In genomic region chr20:40276291-40276690, GRCh38 we compare ENCODE assay signal across 1 cellular context.
TF ChIP-seq lines count a peak whose summit lies in the region.

No MANE protein-coding gene starts in this region.

TF ChIP-seq in SK-N-SH, 30 proteins besides CTCF, POLR2A, EP300 and RAD21 (continued from another document):
- no peak for TF ChIP-seq RXRA (IDR thresholded peaks at IDR 0.05; ENCODE audit: borderline replicate concordance, low read depth)
- TF ChIP-seq ZBTB33 (IDR thresholded peaks at IDR 0.05; ENCODE audit: borderline replicate concordance, low read depth), result no peak
- TF ChIP-seq CHD2 (IDR thresholded peaks at IDR 0.05; ENCODE audit: low read length, partially characterized antibody), result no peak
- TF ChIP-seq TAF1 (IDR thresholded peaks at IDR 0.05; ENCODE audit: borderline replicate concordance, low read depth, low read length), result no peak
- TF ChIP-seq NFIC (IDR thresholded peaks at IDR 0.05; ENCODE audit: borderline replicate concordance), result no peak
- TF ChIP-seq JUND (IDR thresholded peaks at IDR 0.05), result no peak
- TF ChIP-seq FOXJ3 (CRISPR knock-in tag; IDR thresholded peaks at IDR 0.05), result no peak
